In genomic region chr22:29799217-29799680, GRCh38 we compare ENCODE assay signal across 1 cellular context.
TF ChIP-seq lines count a peak whose summit lies in the region.

No MANE protein-coding gene starts in this region.

TF ChIP-seq in HepG2, 621 proteins besides CTCF, POLR2A, EP300 and RAD21 (continued from another document and continues in another):
- TF ChIP-seq, protein P1, sequence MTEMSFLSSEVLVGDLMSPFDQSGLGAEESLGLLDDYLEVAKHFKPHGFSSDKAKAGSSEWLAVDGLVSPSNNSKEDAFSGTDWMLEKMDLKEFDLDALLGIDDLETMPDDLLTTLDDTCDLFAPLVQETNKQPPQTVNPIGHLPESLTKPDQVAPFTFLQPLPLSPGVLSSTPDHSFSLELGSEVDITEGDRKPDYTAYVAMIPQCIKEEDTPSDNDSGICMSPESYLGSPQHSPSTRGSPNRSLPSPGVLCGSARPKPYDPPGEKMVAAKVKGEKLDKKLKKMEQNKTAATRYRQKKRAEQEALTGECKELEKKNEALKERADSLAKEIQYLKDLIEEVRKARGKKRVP (CRISPR knock-in tag; IDR thresholded peaks at IDR 0.05): peak in 1 of 2 experiments; percentile 58; a peak in 1 of 4 replicates
- peak; percentile 57; the same call in 1 of the 2 replicates for TF ChIP-seq ZFY (CRISPR knock-in tag; IDR thresholded peaks at IDR 0.05)
- TF ChIP-seq ZNF678 (CRISPR knock-in tag; IDR thresholded peaks at IDR 0.05): no peak
- TF ChIP-seq, protein P2, sequence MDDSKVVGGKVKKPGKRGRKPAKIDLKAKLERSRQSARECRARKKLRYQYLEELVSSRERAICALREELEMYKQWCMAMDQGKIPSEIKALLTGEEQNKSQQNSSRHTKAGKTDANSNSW (CRISPR knock-in tag; IDR thresholded peaks at IDR 0.05; ENCODE audit: borderline replicate concordance): no peak
- TF ChIP-seq PAXIP1 (CRISPR knock-in tag; conservative IDR thresholded peaks at IDR 0.05): peak; percentile 50; the same call in 1 of the 2 replicates
- no peak for TF ChIP-seq ZNF33B (CRISPR knock-in tag; IDR thresholded peaks at IDR 0.05)
- no peak for TF ChIP-seq ZNF251 (CRISPR knock-in tag; IDR thresholded peaks at IDR 0.05)
- TF ChIP-seq KAT2B (IDR thresholded peaks at IDR 0.05; ENCODE audit: borderline replicate concordance, low read depth, low read length): no peak
- no peak for TF ChIP-seq ZNF232 (CRISPR knock-in tag; IDR thresholded peaks at IDR 0.05; ENCODE audit: borderline replicate concordance)
- no peak for TF ChIP-seq NFRKB (IDR thresholded peaks at IDR 0.05)
- TF ChIP-seq HOXA5 (CRISPR knock-in tag; IDR thresholded peaks at IDR 0.05): no peak
- no peak for TF ChIP-seq ZNF333 (CRISPR knock-in tag; IDR thresholded peaks at IDR 0.05; ENCODE audit: borderline replicate concordance)
- TF ChIP-seq DZIP1 (CRISPR knock-in tag; IDR thresholded peaks at IDR 0.05): no peak
- TF ChIP-seq PCBP1 (IDR thresholded peaks at IDR 0.05; ENCODE audit: borderline replicate concordance, low read depth, low read length): no peak
- no peak for TF ChIP-seq ZNF567 (CRISPR knock-in tag; IDR thresholded peaks at IDR 0.05; ENCODE audit: borderline replicate concordance)
- 0 out of 2 replicates have a peak, but pooled peaks have one; percentile 19 for TF ChIP-seq AHR (CRISPR knock-in tag; IDR thresholded peaks at IDR 0.05)
- TF ChIP-seq KLF11 (CRISPR knock-in tag; IDR thresholded peaks at IDR 0.05): no peak
- no peak for TF ChIP-seq SNAI1 (CRISPR knock-in tag; IDR thresholded peaks at IDR 0.05; ENCODE audit: borderline replicate concordance)
- no peak for TF ChIP-seq ZNF282 (IDR thresholded peaks at IDR 0.05; ENCODE audit: partially characterized antibody)
- TF ChIP-seq, protein P3, sequence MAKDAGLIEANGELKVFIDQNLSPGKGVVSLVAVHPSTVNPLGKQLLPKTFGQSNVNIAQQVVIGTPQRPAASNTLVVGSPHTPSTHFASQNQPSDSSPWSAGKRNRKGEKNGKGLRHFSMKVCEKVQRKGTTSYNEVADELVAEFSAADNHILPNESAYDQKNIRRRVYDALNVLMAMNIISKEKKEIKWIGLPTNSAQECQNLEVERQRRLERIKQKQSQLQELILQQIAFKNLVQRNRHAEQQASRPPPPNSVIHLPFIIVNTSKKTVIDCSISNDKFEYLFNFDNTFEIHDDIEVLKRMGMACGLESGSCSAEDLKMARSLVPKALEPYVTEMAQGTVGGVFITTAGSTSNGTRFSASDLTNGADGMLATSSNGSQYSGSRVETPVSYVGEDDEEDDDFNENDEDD (CRISPR knock-in tag; IDR thresholded peaks at IDR 0.05; ENCODE audit: borderline replicate concordance): peak; percentile 15; the same call in 1 of the 2 replicates
- TF ChIP-seq FOXA3 (CRISPR knock-in tag; IDR thresholded peaks at IDR 0.05): no peak; the same call in 1 of the 2 replicates
- TF ChIP-seq ZNF704 (CRISPR knock-in tag; IDR thresholded peaks at IDR 0.05; ENCODE audit: borderline replicate concordance): no peak
- TF ChIP-seq MAZ (IDR thresholded peaks at IDR 0.05; ENCODE audit: borderline replicate concordance, low read depth, low read length): no peak
- no peak for TF ChIP-seq MAZ (CRISPR knock-in tag; IDR thresholded peaks at IDR 0.05; ENCODE audit: low read depth)
- no peak for TF ChIP-seq RFXAP (CRISPR knock-in tag; IDR thresholded peaks at IDR 0.05; ENCODE audit: borderline replicate concordance)
- TF ChIP-seq, protein P4, sequence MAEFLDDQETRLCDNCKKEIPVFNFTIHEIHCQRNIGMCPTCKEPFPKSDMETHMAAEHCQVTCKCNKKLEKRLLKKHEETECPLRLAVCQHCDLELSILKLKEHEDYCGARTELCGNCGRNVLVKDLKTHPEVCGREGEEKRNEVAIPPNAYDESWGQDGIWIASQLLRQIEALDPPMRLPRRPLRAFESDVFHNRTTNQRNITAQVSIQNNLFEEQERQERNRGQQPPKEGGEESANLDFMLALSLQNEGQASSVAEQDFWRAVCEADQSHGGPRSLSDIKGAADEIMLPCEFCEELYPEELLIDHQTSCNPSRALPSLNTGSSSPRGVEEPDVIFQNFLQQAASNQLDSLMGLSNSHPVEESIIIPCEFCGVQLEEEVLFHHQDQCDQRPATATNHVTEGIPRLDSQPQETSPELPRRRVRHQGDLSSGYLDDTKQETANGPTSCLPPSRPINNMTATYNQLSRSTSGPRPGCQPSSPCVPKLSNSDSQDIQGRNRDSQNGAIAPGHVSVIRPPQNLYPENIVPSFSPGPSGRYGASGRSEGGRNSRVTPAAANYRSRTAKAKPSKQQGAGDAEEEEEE (CRISPR knock-in tag; IDR thresholded peaks at IDR 0.05; ENCODE audit: borderline replicate concordance): no peak
- TF ChIP-seq ZFP82 (CRISPR knock-in tag; IDR thresholded peaks at IDR 0.05; ENCODE audit: borderline replicate concordance): no peak
- TF ChIP-seq ZNF768 (CRISPR knock-in tag; IDR thresholded peaks at IDR 0.05): peak; percentile 33; the same call in 1 of the 2 replicates
- no peak for TF ChIP-seq ZNF337 (CRISPR knock-in tag; IDR thresholded peaks at IDR 0.05; ENCODE audit: borderline replicate concordance, low read depth)
- TF ChIP-seq, protein P5, sequence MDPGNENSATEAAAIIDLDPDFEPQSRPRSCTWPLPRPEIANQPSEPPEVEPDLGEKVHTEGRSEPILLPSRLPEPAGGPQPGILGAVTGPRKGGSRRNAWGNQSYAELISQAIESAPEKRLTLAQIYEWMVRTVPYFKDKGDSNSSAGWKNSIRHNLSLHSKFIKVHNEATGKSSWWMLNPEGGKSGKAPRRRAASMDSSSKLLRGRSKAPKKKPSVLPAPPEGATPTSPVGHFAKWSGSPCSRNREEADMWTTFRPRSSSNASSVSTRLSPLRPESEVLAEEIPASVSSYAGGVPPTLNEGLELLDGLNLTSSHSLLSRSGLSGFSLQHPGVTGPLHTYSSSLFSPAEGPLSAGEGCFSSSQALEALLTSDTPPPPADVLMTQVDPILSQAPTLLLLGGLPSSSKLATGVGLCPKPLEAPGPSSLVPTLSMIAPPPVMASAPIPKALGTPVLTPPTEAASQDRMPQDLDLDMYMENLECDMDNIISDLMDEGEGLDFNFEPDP (CRISPR knock-in tag; conservative IDR thresholded peaks at IDR 0.05): no peak
- TF ChIP-seq THRA (CRISPR knock-in tag; IDR thresholded peaks at IDR 0.05; ENCODE audit: borderline replicate concordance): peak; percentile 61; the same call in 1 of the 2 replicates
- peak; percentile 18 for TF ChIP-seq YY1 (IDR thresholded peaks at IDR 0.05; ENCODE audit: insufficient read depth, insufficient replicate concordance, low read depth, low read length)
- TF ChIP-seq, protein P6, sequence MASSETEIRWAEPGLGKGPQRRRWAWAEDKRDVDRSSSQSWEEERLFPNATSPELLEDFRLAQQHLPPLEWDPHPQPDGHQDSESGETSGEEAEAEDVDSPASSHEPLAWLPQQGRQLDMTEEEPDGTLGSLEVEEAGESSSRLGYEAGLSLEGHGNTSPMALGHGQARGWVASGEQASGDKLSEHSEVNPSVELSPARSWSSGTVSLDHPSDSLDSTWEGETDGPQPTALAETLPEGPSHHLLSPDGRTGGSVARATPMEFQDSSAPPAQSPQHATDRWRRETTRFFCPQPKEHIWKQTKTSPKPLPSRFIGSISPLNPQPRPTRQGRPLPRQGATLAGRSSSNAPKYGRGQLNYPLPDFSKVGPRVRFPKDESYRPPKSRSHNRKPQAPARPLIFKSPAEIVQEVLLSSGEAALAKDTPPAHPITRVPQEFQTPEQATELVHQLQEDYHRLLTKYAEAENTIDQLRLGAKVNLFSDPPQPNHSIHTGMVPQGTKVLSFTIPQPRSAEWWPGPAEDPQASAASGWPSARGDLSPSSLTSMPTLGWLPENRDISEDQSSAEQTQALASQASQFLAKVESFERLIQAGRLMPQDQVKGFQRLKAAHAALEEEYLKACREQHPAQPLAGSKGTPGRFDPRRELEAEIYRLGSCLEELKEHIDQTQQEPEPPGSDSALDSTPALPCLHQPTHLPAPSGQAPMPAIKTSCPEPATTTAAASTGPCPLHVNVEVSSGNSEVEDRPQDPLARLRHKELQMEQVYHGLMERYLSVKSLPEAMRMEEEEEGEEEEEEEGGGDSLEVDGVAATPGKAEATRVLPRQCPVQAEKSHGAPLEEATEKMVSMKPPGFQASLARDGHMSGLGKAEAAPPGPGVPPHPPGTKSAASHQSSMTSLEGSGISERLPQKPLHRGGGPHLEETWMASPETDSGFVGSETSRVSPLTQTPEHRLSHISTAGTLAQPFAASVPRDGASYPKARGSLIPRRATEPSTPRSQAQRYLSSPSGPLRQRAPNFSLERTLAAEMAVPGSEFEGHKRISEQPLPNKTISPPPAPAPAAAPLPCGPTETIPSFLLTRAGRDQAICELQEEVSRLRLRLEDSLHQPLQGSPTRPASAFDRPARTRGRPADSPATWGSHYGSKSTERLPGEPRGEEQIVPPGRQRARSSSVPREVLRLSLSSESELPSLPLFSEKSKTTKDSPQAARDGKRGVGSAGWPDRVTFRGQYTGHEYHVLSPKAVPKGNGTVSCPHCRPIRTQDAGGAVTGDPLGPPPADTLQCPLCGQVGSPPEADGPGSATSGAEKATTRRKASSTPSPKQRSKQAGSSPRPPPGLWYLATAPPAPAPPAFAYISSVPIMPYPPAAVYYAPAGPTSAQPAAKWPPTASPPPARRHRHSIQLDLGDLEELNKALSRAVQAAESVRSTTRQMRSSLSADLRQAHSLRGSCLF (CRISPR knock-in tag; IDR thresholded peaks at IDR 0.05; ENCODE audit: borderline replicate concordance): no peak
- TF ChIP-seq IKZF1 (IDR thresholded peaks at IDR 0.05): no peak
- no peak for TF ChIP-seq ATF7 (IDR thresholded peaks at IDR 0.05)
- TF ChIP-seq ATF7 (CRISPR knock-in tag; IDR thresholded peaks at IDR 0.05): 0 out of 2 replicates have a peak, but pooled peaks have one; percentile 45
- TF ChIP-seq ZMYM4 (CRISPR knock-in tag; IDR thresholded peaks at IDR 0.05): no peak
- no peak for TF ChIP-seq TBL1XR1 (IDR thresholded peaks at IDR 0.05; ENCODE audit: borderline replicate concordance, low read length, partially characterized antibody)
- TF ChIP-seq ETV5 (CRISPR knock-in tag; IDR thresholded peaks at IDR 0.05; ENCODE audit: borderline replicate concordance): peak; percentile 91
- no peak for TF ChIP-seq ZSCAN22 (CRISPR knock-in tag; IDR thresholded peaks at IDR 0.05)
- TF ChIP-seq CEBPB (IDR thresholded peaks at IDR 0.05; ENCODE audit: borderline replicate concordance, low read depth, low read length): peak; percentile 97
- no peak for TF ChIP-seq ZC3H4 (CRISPR knock-in tag; IDR thresholded peaks at IDR 0.05; ENCODE audit: borderline replicate concordance)
- TF ChIP-seq HDAC1 (CRISPR knock-in tag; IDR thresholded peaks at IDR 0.05): no peak
